19 cellular contexts compared by ENCODE assay signal in the genomic region with DNA sequence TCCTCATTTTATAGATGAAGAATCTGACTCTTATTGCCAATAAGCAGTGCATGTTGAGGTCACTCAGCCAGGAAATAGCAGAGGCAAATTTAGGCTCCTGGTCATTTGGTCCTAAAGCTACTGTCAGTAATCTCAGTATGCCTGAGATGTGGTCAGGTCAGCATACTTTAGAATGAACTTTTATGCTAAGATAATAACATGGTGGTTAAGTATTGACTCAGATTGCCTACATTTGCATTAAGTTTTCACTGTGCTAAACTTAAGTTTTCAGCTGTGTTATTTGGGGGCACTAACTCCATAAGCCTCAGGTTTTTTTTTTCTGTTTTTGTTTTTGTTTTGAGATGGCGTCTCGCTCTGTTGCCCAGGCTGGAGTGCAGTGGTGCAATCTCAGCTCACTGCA. TPM values are rescaled to one million over a fixed set of nuclear protein-coding genes. Genes with fewer than 3 reads are reported as not detected.
A peak's percentile ranks its signal among the peaks of the same experiment; 100 is the strongest.
DNase-seq lines count a peak whose midpoint lies in the region; ATAC-seq and TF ChIP-seq lines count a peak whose summit lies in the region.
"Had no signal": no experiment of that assay in that cellular context is flagged by ENCODE, and none has a peak within 500 bp of the region (broad histone marks: within the 10 kb centered on the region; RNA-seq: fewer than 3 reads in every experiment).

No MANE protein-coding gene starts in this region.

- no peak overlapping the region for H2BK20ac ChIP-seq in H9 (ENCODE audit: low read depth, low read length, poor library complexity, severe bottlenecking)

- no peaks in the 10 kb centered on the region for H3K36me3 Mint-ChIP-seq in H9 (ENCODE audit: insufficient read depth in 1 of 3, low read depth in 3 of 3)
- H3K36me3 Mint-ChIP-seq in T-helper 2 cell treated with Interferon-gamma antibody and Interleukin-4, amounts not matched to agents 5 μg/mL and 100 μg/mL, for 36 hours (ENCODE audit: low read depth), result no peaks in the 10 kb centered on the region
- H3K36me3 Mint-ChIP-seq: activated naive CD4-positive, alpha-beta T cell treated with anti-CD3 and anti-CD28 coated beads, Interleukin-2, amount 10 ng/mL, durations not matched to agents 7 days and 5 days; CD14-positive monocyte had no signal

- H3K27ac ChIP-seq in H9 (ENCODE audit: insufficient read length, low read depth, low read length), result no peak overlapping the region
- H3K27ac ChIP-seq: ascending aorta had no signal

- H2BK12ac ChIP-seq in H9 (ENCODE audit: insufficient read length, low read depth, low read length), result no peak overlapping the region

- no peak for TF ChIP-seq CTCF in H9 (conservative IDR thresholded peaks at IDR 0.05)

- WGBS in H9 (ENCODE audit: extremely low coverage, insufficient read length, low lambda C conversion rate), result no CpG with 5 or more reads among the region's 2 CpGs

- H4K8ac ChIP-seq in H9 (replicated peaks; ENCODE audit: insufficient read length, low read depth, low read length), result no peak overlapping the region

- H3K9me3 ChIP-seq in H9 (ENCODE audit: control insufficient read depth, low read depth, low read length), result no peaks in the 10 kb centered on the region
- H3K9me3 ChIP-seq: ascending aorta had no signal

- H3K9me3 Mint-ChIP-seq in H9, result no peaks in the 10 kb centered on the region
- no peaks in the 10 kb centered on the region for H3K9me3 Mint-ChIP-seq in T-helper 2 cell treated with Interferon-gamma antibody and Interleukin-4, amounts not matched to agents 5 μg/mL and 100 μg/mL, for 36 hours
- H3K9me3 Mint-ChIP-seq: activated naive CD4-positive, alpha-beta T cell treated with anti-CD3 and anti-CD28 coated beads, Interleukin-2, amount 10 ng/mL, durations not matched to agents 7 days and 5 days; CD14-positive monocyte had no signal

- no peak overlapping the region for H3K56ac ChIP-seq in H9 (ENCODE audit: insufficient read length, low read depth, low read length)

- H4K20me1 ChIP-seq in H9 (ENCODE audit: control insufficient read depth, insufficient read depth, insufficient read length), result no peaks in the 10 kb centered on the region

- no peak overlapping the region for H3T11ph ChIP-seq in H9 (ENCODE audit: low read length)

- ATAC-seq in GM18505 (IDR thresholded peaks at IDR 0.05; ENCODE audit: unreplicated experiment) (peak; percentile 45), GM21360 (IDR thresholded peaks at IDR 0.05; ENCODE audit: unreplicated experiment) (peak; percentile 71), HG02798 (IDR thresholded peaks at IDR 0.05; ENCODE audit: poor library complexity, unreplicated experiment) (peak; percentile 62), HG03378 (IDR thresholded peaks at IDR 0.05; ENCODE audit: unreplicated experiment) (peak; percentile 61)
- ATAC-seq: right cardiac atrium had no signal

- H3K79me2 ChIP-seq in H9 (ENCODE audit: insufficient read depth, low read length), result no peaks in the 10 kb centered on the region

- H2BK120ac ChIP-seq in H9 (ENCODE audit: low read depth, low read length, poor library complexity, severe bottlenecking), result no peak overlapping the region

- H3K4me1 Mint-ChIP-seq in H9, result peaks cover 12 to 14% of the 10 kb centered on the region in 2 experiments
- H3K4me1 Mint-ChIP-seq in T-helper 2 cell treated with Interferon-gamma antibody and Interleukin-4, amounts not matched to agents 5 μg/mL and 100 μg/mL, for 36 hours (ENCODE audit: low read depth), result peaks cover 23% of the 10 kb centered on the region
- H3K4me1 Mint-ChIP-seq: CD14-positive monocyte had no signal

- TF ChIP-seq POLR2A in GM18505 (IDR thresholded peaks at IDR 0.05; ENCODE audit: borderline replicate concordance, extremely low read depth, insufficient read depth, insufficient read length), result no peak

- no peak overlapping the region for H3K23ac ChIP-seq in H9 (ENCODE audit: insufficient read length, low read depth, low read length)

- no peak overlapping the region for H2AK5ac ChIP-seq in H9 (ENCODE audit: insufficient read length, low read length)

- peaks cover 10% of the 10 kb centered on the region for H3K4me1 ChIP-seq in H9 (ENCODE audit: insufficient read depth, low read length)

- H3K27me3 Mint-ChIP-seq in H9 (ENCODE audit: low read depth), result no peaks in the 10 kb centered on the region
- peaks cover 37% of the 10 kb centered on the region for H3K27me3 Mint-ChIP-seq in T-helper 2 cell treated with Interferon-gamma antibody and Interleukin-4, amounts not matched to agents 5 μg/mL and 100 μg/mL, for 36 hours (ENCODE audit: low read depth)

- no peak overlapping the region for H3K4me3 Mint-ChIP-seq in H9
- no peak overlapping the region for H3K4me3 Mint-ChIP-seq in T-helper 2 cell treated with Interferon-gamma antibody and Interleukin-4, amounts not matched to agents 5 μg/mL and 100 μg/mL, for 36 hours
- H3K4me3 Mint-ChIP-seq: activated naive CD4-positive, alpha-beta T cell treated with anti-CD3 and anti-CD28 coated beads, Interleukin-2, amount 10 ng/mL, durations not matched to agents 7 days and 5 days; CD14-positive monocyte had no signal

- H3K27ac Mint-ChIP-seq in H9, result no peak overlapping the region
- no peak overlapping the region for H3K27ac Mint-ChIP-seq in T-helper 2 cell treated with Interferon-gamma antibody and Interleukin-4, amounts not matched to agents 5 μg/mL and 100 μg/mL, for 36 hours
- H3K27ac Mint-ChIP-seq: activated naive CD4-positive, alpha-beta T cell treated with anti-CD3 and anti-CD28 coated beads, Interleukin-2, amount 10 ng/mL, durations not matched to agents 7 days and 5 days; CD14-positive monocyte had no signal

- no peak overlapping the region for H3K14ac ChIP-seq in H9 (ENCODE audit: insufficient read depth, low read length)

- no peaks in the 10 kb centered on the region for H3K27me3 ChIP-seq in H9 (ENCODE audit: insufficient read depth, low read length)
- H3K27me3 ChIP-seq: ascending aorta had no signal

- no peak overlapping the region for H4K5ac ChIP-seq in H9 (ENCODE audit: insufficient read length, low read depth, low read length)

- H3K4ac ChIP-seq in H9 (ENCODE audit: low read depth, low read length), result no peak overlapping the region

- no peak for DNase-seq in H9
- DNase-seq in T1000 (lab: John Stamatoyannopoulos, UW), result no peak
- no peak for DNase-seq in T-helper 2 cell treated with Interferon-gamma antibody and Interleukin-4, amounts not matched to agents 5 μg/mL and 100 μg/mL, for 36 hours (ENCODE audit: low spot score)
- no peak for DNase-seq in NCI-H524 (lab: John Stamatoyannopoulos, UW)
- DNase-seq: activated CD4-positive, alpha-beta T cell treated with anti-CD3 and anti-CD28 coated beads, Interleukin-2, amount 50 U/mL, for 4 hours; activated naive CD4-positive, alpha-beta T cell treated with anti-CD3 and anti-CD28 coated beads, Interleukin-2, amount 10 ng/mL, durations not matched to agents 7 days and 5 days; cerebellar nuclear complex; DMS53; head of caudate nucleus; NCI-H1436 treated with DMSO at 0.1 percent for 48 hours; NCI-H226; right cardiac atrium; SW 1271 had no signal

- no peak overlapping the region for H2BK15ac ChIP-seq in H9 (ENCODE audit: low read depth, low read length)

- H3K23me2 ChIP-seq in H9 (ENCODE audit: insufficient read length, low read depth, low read length, poor library complexity, severe bottlenecking), result no peaks in the 10 kb centered on the region

- H3K4me2 ChIP-seq in H9 (ENCODE audit: insufficient read depth, insufficient read length, low read length), result no peak overlapping the region

- H3K79me1 ChIP-seq in H9 (ENCODE audit: insufficient read depth, low read depth, low read length, poor library complexity, severe bottlenecking), result no peaks in the 10 kb centered on the region

- H4K91ac ChIP-seq in H9 (ENCODE audit: insufficient read length, low read depth, low read length), result no peak overlapping the region

- no peak overlapping the region for H3K9ac ChIP-seq in H9 (ENCODE audit: extremely low read depth, insufficient read length, low read length)

- no peak overlapping the region for H3K18ac ChIP-seq in H9 (ENCODE audit: insufficient read length, low read depth, low read length)

- no peak overlapping the region for H2AFZ ChIP-seq in H9 (ENCODE audit: low read length)

- no peak overlapping the region for H2BK5ac ChIP-seq in H9 (ENCODE audit: insufficient read length, low read length)

RNA-seq across cellular contexts. Expression of a gene that starts 35.9 kb away (rescaled TPM):
- 20.9 and 22.2 TPM in 2 replicates for total RNA-seq in H9 (2021)

RNA-seq across cellular contexts. Expression of a gene that starts 47.6 kb away (rescaled TPM):
- not detected in 2 replicates for total RNA-seq in H9 (2021)
- total RNA-seq: ascending aorta had no signal

RNA-seq across cellular contexts. Expression of a gene that starts 51.2 kb away (rescaled TPM):
- not detected in 2 replicates for total RNA-seq in H9 (2021)
- total RNA-seq: ascending aorta had no signal
